Comparison of ENCODE assay signal across 1 cellular context in the genomic region with DNA sequence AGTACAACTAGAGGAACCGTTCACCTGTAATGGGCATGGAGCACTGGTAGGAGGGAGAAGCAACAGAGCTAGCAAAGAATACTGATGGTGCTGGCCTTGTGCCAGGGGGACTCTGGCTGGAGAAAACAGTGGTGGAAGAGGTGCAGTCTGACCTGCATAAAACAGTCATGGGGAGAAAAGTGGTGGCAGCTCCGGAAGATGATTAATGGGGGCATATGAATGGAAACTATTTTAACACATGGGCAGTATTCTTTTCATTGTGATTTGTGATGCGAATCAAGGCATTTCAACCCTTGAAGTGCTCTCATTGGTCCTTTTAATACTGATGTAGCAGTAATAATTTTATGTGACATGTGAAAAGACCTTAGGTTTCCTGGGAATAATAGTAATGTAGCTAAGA.
A peak's percentile ranks its signal among the peaks of the same experiment; 100 is the strongest.
TF ChIP-seq lines count a peak whose summit lies in the region.

No MANE protein-coding gene starts in this region.

TF ChIP-seq in HEK293, 187 proteins besides CTCF, POLR2A, EP300 and RAD21 (continued from another document):
- TF ChIP-seq, protein P1, sequence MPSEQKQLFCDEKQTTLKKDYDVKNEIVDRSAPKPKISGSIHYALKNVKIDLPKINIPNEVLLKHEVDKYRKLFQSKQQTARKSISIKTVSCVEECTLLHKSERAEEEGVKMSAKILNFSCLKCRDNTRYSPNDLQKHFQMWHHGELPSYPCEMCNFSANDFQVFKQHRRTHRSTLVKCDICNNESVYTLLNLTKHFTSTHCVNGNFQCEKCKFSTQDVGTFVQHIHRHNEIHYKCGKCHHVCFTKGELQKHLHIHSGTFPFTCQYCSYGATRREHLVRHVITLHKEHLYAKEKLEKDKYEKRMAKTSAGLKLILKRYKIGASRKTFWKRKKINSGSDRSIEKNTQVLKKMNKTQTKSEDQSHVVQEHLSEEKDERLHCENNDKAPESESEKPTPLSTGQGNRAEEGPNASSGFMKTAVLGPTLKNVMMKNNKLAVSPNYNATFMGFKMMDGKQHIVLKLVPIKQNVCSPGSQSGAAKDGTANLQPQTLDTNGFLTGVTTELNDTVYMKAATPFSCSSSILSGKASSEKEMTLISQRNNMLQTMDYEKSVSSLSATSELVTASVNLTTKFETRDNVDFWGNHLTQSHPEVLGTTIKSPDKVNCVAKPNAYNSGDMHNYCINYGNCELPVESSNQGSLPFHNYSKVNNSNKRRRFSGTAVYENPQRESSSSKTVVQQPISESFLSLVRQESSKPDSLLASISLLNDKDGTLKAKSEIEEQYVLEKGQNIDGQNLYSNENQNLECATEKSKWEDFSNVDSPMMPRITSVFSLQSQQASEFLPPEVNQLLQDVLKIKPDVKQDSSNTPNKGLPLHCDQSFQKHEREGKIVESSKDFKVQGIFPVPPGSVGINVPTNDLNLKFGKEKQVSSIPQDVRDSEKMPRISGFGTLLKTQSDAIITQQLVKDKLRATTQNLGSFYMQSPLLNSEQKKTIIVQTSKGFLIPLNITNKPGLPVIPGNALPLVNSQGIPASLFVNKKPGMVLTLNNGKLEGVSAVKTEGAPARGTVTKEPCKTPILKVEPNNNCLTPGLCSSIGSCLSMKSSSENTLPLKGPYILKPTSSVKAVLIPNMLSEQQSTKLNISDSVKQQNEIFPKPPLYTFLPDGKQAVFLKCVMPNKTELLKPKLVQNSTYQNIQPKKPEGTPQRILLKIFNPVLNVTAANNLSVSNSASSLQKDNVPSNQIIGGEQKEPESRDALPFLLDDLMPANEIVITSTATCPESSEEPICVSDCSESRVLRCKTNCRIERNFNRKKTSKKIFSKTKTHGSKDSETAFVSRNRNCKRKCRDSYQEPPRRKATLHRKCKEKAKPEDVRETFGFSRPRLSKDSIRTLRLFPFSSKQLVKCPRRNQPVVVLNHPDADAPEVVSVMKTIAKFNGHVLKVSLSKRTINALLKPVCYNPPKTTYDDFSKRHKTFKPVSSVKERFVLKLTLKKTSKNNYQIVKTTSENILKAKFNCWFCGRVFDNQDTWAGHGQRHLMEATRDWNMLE (tag by site-specific recombination; conservative IDR thresholded peaks at IDR 0.05; ENCODE audit: low read depth) = no peak
- no peak for TF ChIP-seq ZNF37A (tag by site-specific recombination; IDR thresholded peaks at IDR 0.05)
- TF ChIP-seq, protein P2, sequence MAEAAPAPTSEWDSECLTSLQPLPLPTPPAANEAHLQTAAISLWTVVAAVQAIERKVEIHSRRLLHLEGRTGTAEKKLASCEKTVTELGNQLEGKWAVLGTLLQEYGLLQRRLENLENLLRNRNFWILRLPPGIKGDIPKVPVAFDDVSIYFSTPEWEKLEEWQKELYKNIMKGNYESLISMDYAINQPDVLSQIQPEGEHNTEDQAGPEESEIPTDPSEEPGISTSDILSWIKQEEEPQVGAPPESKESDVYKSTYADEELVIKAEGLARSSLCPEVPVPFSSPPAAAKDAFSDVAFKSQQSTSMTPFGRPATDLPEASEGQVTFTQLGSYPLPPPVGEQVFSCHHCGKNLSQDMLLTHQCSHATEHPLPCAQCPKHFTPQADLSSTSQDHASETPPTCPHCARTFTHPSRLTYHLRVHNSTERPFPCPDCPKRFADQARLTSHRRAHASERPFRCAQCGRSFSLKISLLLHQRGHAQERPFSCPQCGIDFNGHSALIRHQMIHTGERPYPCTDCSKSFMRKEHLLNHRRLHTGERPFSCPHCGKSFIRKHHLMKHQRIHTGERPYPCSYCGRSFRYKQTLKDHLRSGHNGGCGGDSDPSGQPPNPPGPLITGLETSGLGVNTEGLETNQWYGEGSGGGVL (tag by site-specific recombination; IDR thresholded peaks at IDR 0.05) = 0 out of 2 replicates have a peak, but pooled peaks have one; percentile 20
- no peak for TF ChIP-seq ZNF302 (tag by site-specific recombination; IDR thresholded peaks at IDR 0.05; ENCODE audit: low read depth)
- no peak for TF ChIP-seq MYNN (tag by site-specific recombination; IDR thresholded peaks at IDR 0.05; ENCODE audit: borderline replicate concordance)
- no peak for TF ChIP-seq ZNF341 (tag by site-specific recombination; IDR thresholded peaks at IDR 0.05; ENCODE audit: low read depth)
- TF ChIP-seq, protein P3, sequence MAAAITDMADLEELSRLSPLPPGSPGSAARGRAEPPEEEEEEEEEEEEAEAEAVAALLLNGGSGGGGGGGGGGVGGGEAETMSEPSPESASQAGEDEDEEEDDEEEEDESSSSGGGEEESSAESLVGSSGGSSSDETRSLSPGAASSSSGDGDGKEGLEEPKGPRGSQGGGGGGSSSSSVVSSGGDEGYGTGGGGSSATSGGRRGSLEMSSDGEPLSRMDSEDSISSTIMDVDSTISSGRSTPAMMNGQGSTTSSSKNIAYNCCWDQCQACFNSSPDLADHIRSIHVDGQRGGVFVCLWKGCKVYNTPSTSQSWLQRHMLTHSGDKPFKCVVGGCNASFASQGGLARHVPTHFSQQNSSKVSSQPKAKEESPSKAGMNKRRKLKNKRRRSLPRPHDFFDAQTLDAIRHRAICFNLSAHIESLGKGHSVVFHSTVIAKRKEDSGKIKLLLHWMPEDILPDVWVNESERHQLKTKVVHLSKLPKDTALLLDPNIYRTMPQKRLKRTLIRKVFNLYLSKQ (tag by site-specific recombination; IDR thresholded peaks at IDR 0.05; ENCODE audit: borderline replicate concordance) = no peak
- TF ChIP-seq ZNF777 (tag by site-specific recombination; IDR thresholded peaks at IDR 0.05; ENCODE audit: borderline replicate concordance) = no peak
- peak; percentile 46; the same call in 1 of the 2 replicates for TF ChIP-seq SCRT2 (tag by site-specific recombination; IDR thresholded peaks at IDR 0.05)
- no peak for TF ChIP-seq ZNF549 (tag by site-specific recombination; IDR thresholded peaks at IDR 0.05)
- TF ChIP-seq ZNF266 (tag by site-specific recombination; IDR thresholded peaks at IDR 0.05; ENCODE audit: low read depth) = no peak
- TF ChIP-seq ZNF174 (tag by site-specific recombination; IDR thresholded peaks at IDR 0.05) = no peak
- TF ChIP-seq, protein P4, sequence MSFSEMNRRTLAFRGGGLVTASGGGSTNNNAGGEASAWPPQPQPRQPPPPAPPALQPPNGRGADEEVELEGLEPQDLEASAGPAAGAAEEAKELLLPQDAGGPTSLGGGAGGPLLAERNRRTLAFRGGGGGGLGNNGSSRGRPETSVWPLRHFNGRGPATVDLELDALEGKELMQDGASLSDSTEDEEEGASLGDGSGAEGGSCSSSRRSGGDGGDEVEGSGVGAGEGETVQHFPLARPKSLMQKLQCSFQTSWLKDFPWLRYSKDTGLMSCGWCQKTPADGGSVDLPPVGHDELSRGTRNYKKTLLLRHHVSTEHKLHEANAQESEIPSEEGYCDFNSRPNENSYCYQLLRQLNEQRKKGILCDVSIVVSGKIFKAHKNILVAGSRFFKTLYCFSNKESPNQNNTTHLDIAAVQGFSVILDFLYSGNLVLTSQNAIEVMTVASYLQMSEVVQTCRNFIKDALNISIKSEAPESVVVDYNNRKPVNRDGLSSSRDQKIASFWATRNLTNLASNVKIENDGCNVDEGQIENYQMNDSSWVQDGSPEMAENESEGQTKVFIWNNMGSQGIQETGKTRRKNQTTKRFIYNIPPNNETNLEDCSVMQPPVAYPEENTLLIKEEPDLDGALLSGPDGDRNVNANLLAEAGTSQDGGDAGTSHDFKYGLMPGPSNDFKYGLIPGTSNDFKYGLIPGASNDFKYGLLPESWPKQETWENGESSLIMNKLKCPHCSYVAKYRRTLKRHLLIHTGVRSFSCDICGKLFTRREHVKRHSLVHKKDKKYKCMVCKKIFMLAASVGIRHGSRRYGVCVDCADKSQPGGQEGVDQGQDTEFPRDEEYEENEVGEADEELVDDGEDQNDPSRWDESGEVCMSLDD (tag by site-specific recombination; IDR thresholded peaks at IDR 0.05) = no peak
- no peak for TF ChIP-seq ZNF791 (tag by site-specific recombination; IDR thresholded peaks at IDR 0.05)
- no peak for TF ChIP-seq ZNF121 (tag by site-specific recombination; IDR thresholded peaks at IDR 0.05)
- peak; percentile 66 for TF ChIP-seq ZBTB17 (tag by site-specific recombination; IDR thresholded peaks at IDR 0.05)
- no peak for TF ChIP-seq ZNF214 (tag by site-specific recombination; IDR thresholded peaks at IDR 0.05; ENCODE audit: borderline replicate concordance)
- no peak for TF ChIP-seq ZSCAN30 (tag by site-specific recombination; IDR thresholded peaks at IDR 0.05)
- TF ChIP-seq ZNF501 (tag by site-specific recombination; IDR thresholded peaks at IDR 0.05) = no peak
- TF ChIP-seq ZNF157 (tag by site-specific recombination; IDR thresholded peaks at IDR 0.05) = no peak
- TF ChIP-seq ZNF311 (tag by site-specific recombination; IDR thresholded peaks at IDR 0.05; ENCODE audit: borderline replicate concordance) = no peak
- TF ChIP-seq ZBTB20 (tag by site-specific recombination; IDR thresholded peaks at IDR 0.05) = 0 out of 2 replicates have a peak, but pooled peaks have one; percentile 13
- 0 out of 2 replicates have a peak, but pooled peaks have one; percentile 22 for TF ChIP-seq ZNF394 (tag by site-specific recombination; IDR thresholded peaks at IDR 0.05; ENCODE audit: borderline replicate concordance)
- TF ChIP-seq ZNF140 (tag by site-specific recombination; IDR thresholded peaks at IDR 0.05) = no peak
- 0 out of 2 replicates have a peak, but pooled peaks have one; percentile 20 for TF ChIP-seq KLF10 (tag by site-specific recombination; IDR thresholded peaks at IDR 0.05)
- TF ChIP-seq BCL11B (tag by site-specific recombination; IDR thresholded peaks at IDR 0.05; ENCODE audit: low read depth) = no peak
- TF ChIP-seq ZNF48 (tag by site-specific recombination; IDR thresholded peaks at IDR 0.05) = no peak
- 0 out of 2 replicates have a peak, but pooled peaks have one; percentile 38 for TF ChIP-seq ZNF350 (tag by site-specific recombination; IDR thresholded peaks at IDR 0.05)
- 0 out of 2 replicates have a peak, but pooled peaks have one; percentile 47 for TF ChIP-seq ZNF776 (tag by site-specific recombination; IDR thresholded peaks at IDR 0.05; ENCODE audit: borderline replicate concordance)
- no peak for TF ChIP-seq REPIN1 (tag by site-specific recombination; IDR thresholded peaks at IDR 0.05; ENCODE audit: low read depth)
- TF ChIP-seq, protein P5, sequence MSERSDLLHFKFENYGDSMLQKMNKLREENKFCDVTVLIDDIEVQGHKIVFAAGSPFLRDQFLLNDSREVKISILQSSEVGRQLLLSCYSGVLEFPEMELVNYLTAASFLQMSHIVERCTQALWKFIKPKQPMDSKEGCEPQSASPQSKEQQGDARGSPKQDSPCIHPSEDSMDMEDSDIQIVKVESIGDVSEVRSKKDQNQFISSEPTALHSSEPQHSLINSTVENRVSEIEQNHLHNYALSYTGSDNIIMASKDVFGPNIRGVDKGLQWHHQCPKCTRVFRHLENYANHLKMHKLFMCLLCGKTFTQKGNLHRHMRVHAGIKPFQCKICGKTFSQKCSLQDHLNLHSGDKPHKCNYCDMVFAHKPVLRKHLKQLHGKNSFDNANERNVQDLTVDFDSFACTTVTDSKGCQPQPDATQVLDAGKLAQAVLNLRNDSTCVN (tag by site-specific recombination; optimal IDR thresholded peaks at IDR 0.05) = no peak
- no peak for TF ChIP-seq TCF7L2 (IDR thresholded peaks at IDR 0.05; ENCODE audit: borderline replicate concordance, low read depth, low read length)
- TF ChIP-seq ZNF561 (tag by site-specific recombination; IDR thresholded peaks at IDR 0.05; ENCODE audit: borderline replicate concordance) = peak; percentile 46; the same call in 1 of the 2 replicates
- no peak for TF ChIP-seq ZNF23 (tag by site-specific recombination; IDR thresholded peaks at IDR 0.05; ENCODE audit: borderline replicate concordance)
- no peak for TF ChIP-seq ZNF830 (tag by site-specific recombination; IDR thresholded peaks at IDR 0.05; ENCODE audit: low read depth)
- no peak for TF ChIP-seq GLI4 (tag by site-specific recombination; IDR thresholded peaks at IDR 0.05)
- TF ChIP-seq ZNF335 (tag by site-specific recombination; conservative IDR thresholded peaks at IDR 0.05) = 0 out of 2 replicates have a peak, but pooled peaks have one; percentile 23
- TF ChIP-seq, protein P6, sequence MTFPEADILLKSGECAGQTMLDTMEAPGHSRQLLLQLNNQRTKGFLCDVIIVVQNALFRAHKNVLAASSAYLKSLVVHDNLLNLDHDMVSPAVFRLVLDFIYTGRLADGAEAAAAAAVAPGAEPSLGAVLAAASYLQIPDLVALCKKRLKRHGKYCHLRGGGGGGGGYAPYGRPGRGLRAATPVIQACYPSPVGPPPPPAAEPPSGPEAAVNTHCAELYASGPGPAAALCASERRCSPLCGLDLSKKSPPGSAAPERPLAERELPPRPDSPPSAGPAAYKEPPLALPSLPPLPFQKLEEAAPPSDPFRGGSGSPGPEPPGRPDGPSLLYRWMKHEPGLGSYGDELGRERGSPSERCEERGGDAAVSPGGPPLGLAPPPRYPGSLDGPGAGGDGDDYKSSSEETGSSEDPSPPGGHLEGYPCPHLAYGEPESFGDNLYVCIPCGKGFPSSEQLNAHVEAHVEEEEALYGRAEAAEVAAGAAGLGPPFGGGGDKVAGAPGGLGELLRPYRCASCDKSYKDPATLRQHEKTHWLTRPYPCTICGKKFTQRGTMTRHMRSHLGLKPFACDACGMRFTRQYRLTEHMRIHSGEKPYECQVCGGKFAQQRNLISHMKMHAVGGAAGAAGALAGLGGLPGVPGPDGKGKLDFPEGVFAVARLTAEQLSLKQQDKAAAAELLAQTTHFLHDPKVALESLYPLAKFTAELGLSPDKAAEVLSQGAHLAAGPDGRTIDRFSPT (tag by site-specific recombination; IDR thresholded peaks at IDR 0.05) = no peak
- no peak for TF ChIP-seq IKZF3 (tag by site-specific recombination; IDR thresholded peaks at IDR 0.05)
- no peak for TF ChIP-seq ZNF510 (tag by site-specific recombination; IDR thresholded peaks at IDR 0.05; ENCODE audit: insufficient replicate concordance)
- TF ChIP-seq ZNF626 (tag by site-specific recombination; IDR thresholded peaks at IDR 0.05) = 0 out of 2 replicates have a peak, but pooled peaks have one; percentile 32
TF ChIP-seq in HEK293: peak in this region for 14.
